8 cellular contexts compared by ENCODE assay signal in the genomic region with DNA sequence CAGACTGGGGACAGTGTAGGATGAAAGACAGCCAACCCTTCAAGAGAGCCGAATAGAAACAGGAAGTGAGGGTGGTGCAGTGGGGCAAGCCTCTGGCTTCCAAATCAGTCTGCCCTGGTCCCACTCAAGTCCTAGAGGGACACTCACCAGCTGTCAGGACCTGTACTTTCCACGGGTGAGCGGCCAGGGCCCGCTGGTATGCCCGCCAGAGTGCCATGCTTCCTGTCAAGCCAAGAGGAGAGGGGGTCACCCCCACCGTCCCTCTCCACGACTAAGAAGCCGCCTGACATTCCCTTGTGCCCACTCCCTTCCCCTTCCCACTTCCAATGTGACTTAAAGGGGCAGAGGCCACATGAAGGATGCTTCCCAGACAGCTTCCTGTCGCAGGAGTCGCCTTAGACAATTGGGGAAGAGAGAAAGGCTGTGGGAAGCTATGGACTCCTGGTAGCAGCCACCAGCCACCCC. TPM values are rescaled to one million over a fixed set of nuclear protein-coding genes. Genes with fewer than 3 reads are reported as not detected.
A peak's percentile ranks its signal among the peaks of the same experiment; 100 is the strongest.
DNase-seq lines count a peak whose midpoint lies in the region; ATAC-seq and TF ChIP-seq lines count a peak whose summit lies in the region.

No MANE protein-coding gene starts in this region.

- TF ChIP-seq CTCF in RWPE2 (IDR thresholded peaks at IDR 0.05; ENCODE audit: poor library complexity, severe bottlenecking) = no peak

- no peaks in the 10 kb centered on the region for H3K27me3 ChIP-seq in RWPE2 (ENCODE audit: insufficient read depth, poor library complexity, severe bottlenecking)
- H3K27me3 ChIP-seq in effector memory CD4-positive, alpha-beta T cell (replicated peaks; ENCODE audit: control insufficient read depth, insufficient read depth, low read length, poor library complexity, severe bottlenecking) = no peaks in the 10 kb centered on the region
- H3K27me3 ChIP-seq in muscle layer of duodenum (ENCODE audit: low read depth, low read length) = no peaks in the 10 kb centered on the region

- peak overlapping the region; percentile 70 for H3K4me3 ChIP-seq in RWPE2 (ENCODE audit: severe bottlenecking)
- H3K4me3 ChIP-seq in effector memory CD4-positive, alpha-beta T cell (ENCODE audit: insufficient read depth, low read depth, low read length, poor library complexity, severe bottlenecking) = peak overlapping the region; percentile 88
- H3K4me3 ChIP-seq in muscle layer of duodenum (ENCODE audit: low read depth in 1 of 2, low read length in 2 of 2) = peak overlapping the region; percentile 78 to 84

- DNase-seq in A172 (ENCODE audit: low spot score) (peak; percentile 40), RWPE2 (ENCODE audit: low spot score) (no peak), mucosa of gallbladder (ENCODE audit: low spot score) (no peak), DMS153 treated with DMSO at 0.1 percent for 48 hours (lab: John Stamatoyannopoulos, UW; ENCODE audit: unreplicated experiment) (no peak)
- DNase-seq in effector memory CD4-positive, alpha-beta T cell = no peak

- H3K27ac ChIP-seq in RWPE2 (ENCODE audit: poor library complexity, severe bottlenecking) (peak overlapping the region; percentile 85), muscle layer of duodenum (ENCODE audit: low read length) (peak overlapping the region; percentile 93)
- H3K27ac ChIP-seq in effector memory CD4-positive, alpha-beta T cell (ENCODE audit: insufficient read depth, low read length, poor library complexity, severe bottlenecking) = peak overlapping the region; percentile 95

- H3K9me3 ChIP-seq in RWPE2 (ENCODE audit: severe bottlenecking) (no peaks in the 10 kb centered on the region), muscle layer of duodenum (ENCODE audit: control insufficient read depth in 1 of 2, low read length in 2 of 2) (no peaks in the 10 kb centered on the region)
- no peaks in the 10 kb centered on the region for H3K9me3 ChIP-seq in effector memory CD4-positive, alpha-beta T cell (ENCODE audit: control insufficient read depth, low read length)

- H3K4me1 ChIP-seq in RWPE2 (ENCODE audit: insufficient read depth, poor library complexity, severe bottlenecking) (peaks cover 13% of the 10 kb centered on the region), muscle layer of duodenum (ENCODE audit: control insufficient read depth in 1 of 2, insufficient read depth in 2 of 2, low read length in 2 of 2) (peaks cover 5 to 14% of the 10 kb centered on the region in 2 donors)
- H3K4me1 ChIP-seq in effector memory CD4-positive, alpha-beta T cell (ENCODE audit: control insufficient read depth, insufficient read depth, low read length, poor library complexity, severe bottlenecking) = peaks cover 13% of the 10 kb centered on the region

- H3K36me3 ChIP-seq in RWPE2 (ENCODE audit: low read depth) (no peaks in the 10 kb centered on the region; the same call in 1 of the 2 replicates), muscle layer of duodenum (ENCODE audit: control insufficient read depth in 1 of 2, insufficient read depth in 2 of 2, low read length in 2 of 2) (peaks cover 11 to 30% of the 10 kb centered on the region in 2 donors)
- peaks cover 12% of the 10 kb centered on the region for H3K36me3 ChIP-seq in effector memory CD4-positive, alpha-beta T cell (ENCODE audit: control insufficient read depth, insufficient read depth, low read length)

- ATAC-seq in GM21447 (IDR thresholded peaks at IDR 0.05; ENCODE audit: unreplicated experiment) (peak; percentile 35), RWPE2 (ENCODE audit: low read depth) (no peak; the same call in 2 of the 3 replicates), HG03565 (IDR thresholded peaks at IDR 0.05; ENCODE audit: unreplicated experiment) (no peak)

RNA-seq across cellular contexts. Expression of a gene that starts 0.6 kb away (rescaled TPM):
- 91.0 and 108 TPM in 2 replicates for total RNA-seq in A172 (2014; rRNA removed; shearing (Covaris generic))
- total RNA-seq in mucosa of gallbladder = 62.6 TPM

RNA-seq across cellular contexts. Expression of a gene that starts 14.1 kb away (rescaled TPM):
- 4.1 and 5.0 TPM in 2 replicates for total RNA-seq in A172 (2014; rRNA removed; shearing (Covaris generic))
- 3.1 TPM for total RNA-seq in mucosa of gallbladder

RNA-seq across cellular contexts. Expression of a gene that starts 34.2 kb away (rescaled TPM):
- total RNA-seq in A172 (2014; rRNA removed; shearing (Covaris generic)) = 56.4 and 67.8 TPM in 2 replicates
- 49.5 TPM for total RNA-seq in mucosa of gallbladder

RNA-seq across cellular contexts. Expression of a gene that starts 40.1 kb away (rescaled TPM):
- total RNA-seq in A172 (2014; rRNA removed; shearing (Covaris generic)) = 0.96 and 0.98 TPM in 2 replicates
- total RNA-seq in mucosa of gallbladder = 0.26 TPM

RNA-seq across cellular contexts. Expression of a gene that starts 47.1 kb away (rescaled TPM):
- total RNA-seq in A172 (2014; rRNA removed; shearing (Covaris generic)) = not detected in 2 replicates
- total RNA-seq in mucosa of gallbladder = not detected
